15 cellular contexts compared by ENCODE assay signal in the genomic region with DNA sequence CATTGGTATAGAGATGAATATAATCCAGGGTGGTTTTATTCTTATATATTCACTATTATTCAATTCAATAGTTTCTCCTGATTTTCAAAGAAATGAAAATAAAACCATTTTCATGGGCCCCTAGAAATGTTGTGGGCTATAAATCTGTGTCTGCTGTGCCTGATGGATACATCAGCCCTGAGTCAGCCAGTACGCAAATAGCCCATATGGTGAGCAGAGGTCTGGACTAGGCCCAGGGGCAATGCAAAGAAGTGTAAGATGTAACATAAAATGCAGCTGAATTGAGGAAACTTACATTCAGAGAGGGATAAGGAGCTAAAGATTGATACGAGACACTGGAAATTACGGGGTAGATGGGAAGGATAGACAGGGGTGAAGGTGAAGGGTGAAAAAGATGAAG.
DNase-seq lines count a peak whose midpoint lies in the region; ATAC-seq, FAIRE-seq and TF ChIP-seq lines count a peak whose summit lies in the region.
"Had no signal": no experiment of that assay in that cellular context is flagged by ENCODE, and none has a peak within 500 bp of the region (broad histone marks: within the 10 kb centered on the region; RNA-seq: fewer than 3 reads in every experiment).

No MANE protein-coding gene starts in this region.

- no peaks in the 10 kb centered on the region for H3K9me3 Mint-ChIP-seq in GM23338

- no peaks in the 10 kb centered on the region for H3K36me3 Mint-ChIP-seq in GM23338 (ENCODE audit: low read depth)

- H3K36me3 ChIP-seq in GM23338 (ENCODE audit: insufficient read depth) (no peaks in the 10 kb centered on the region), fibroblast of lung (ENCODE audit: control insufficient read depth, insufficient read depth, low read length) (no peaks in the 10 kb centered on the region), osteoblast (ENCODE audit: insufficient read depth, low read length) (no peaks in the 10 kb centered on the region)

- TF ChIP-seq CTCF in GM23338 (conservative IDR thresholded peaks at IDR 0.05; ENCODE audit: low read depth in 2 of 2) (no peak), fibroblast of lung (conservative IDR thresholded peaks at IDR 0.05 in 1 of 2, IDR thresholded peaks at IDR 0.05 in 1 of 2; ENCODE audit: low read depth in 1 of 2, low read length in 2 of 2) (no peak), osteoblast (IDR thresholded peaks at IDR 0.05; ENCODE audit: extremely low read depth, low read depth, low read length) (no peak)

- no peak overlapping the region for H3K4me3 ChIP-seq in GM23338
- no peak overlapping the region for H3K4me3 ChIP-seq in fibroblast of lung (replicated peaks in 1 of 4; ENCODE audit: control extremely low read depth in 1 of 4, insufficient read depth in 1 of 4, low read depth in 3 of 4, low read length in 4 of 4)
- H3K4me3 ChIP-seq in osteoblast (ENCODE audit: insufficient read depth, low read length): no peak overlapping the region
- H3K4me3 ChIP-seq: psoas muscle had no signal

- H3K4me2 ChIP-seq in GM23338 (no peak overlapping the region), fibroblast of lung (ENCODE audit: extremely low read depth, insufficient read depth, low read length) (no peak overlapping the region), osteoblast (ENCODE audit: insufficient read depth, low read length) (no peak overlapping the region)

- peaks cover 6% of the 10 kb centered on the region; the same call in 2 of the 3 replicates for H3K4me1 Mint-ChIP-seq in GM23338
- H3K4me1 Mint-ChIP-seq: B cell had no signal

- ATAC-seq in GM23338 (no peak), HG03460 (IDR thresholded peaks at IDR 0.05; ENCODE audit: unreplicated experiment) (no peak)
- ATAC-seq: activated CD8-positive, alpha-beta T cell treated with anti-CD3 and anti-CD28 coated beads, Interleukin-2, amount 10 ng/mL, durations not matched to agents 7 days and 5 days; psoas muscle had no signal

- no peak for TF ChIP-seq POLR2A in H54 (IDR thresholded peaks at IDR 0.05; ENCODE audit: low read depth, low read length)

- H3K27me3 Mint-ChIP-seq in GM23338 (ENCODE audit: insufficient read depth, low read depth, poor library complexity): peaks cover 2% of the 10 kb centered on the region

- DNase-seq in GM23338 (ENCODE audit: low spot score) (no peak), RPMI7951 (ENCODE audit: low read depth) (peak; percentile 56), fibroblast of lung (ENCODE audit: low read depth in 2 of 2) (peak; percentile 18 to 89), osteoblast (ENCODE audit: insufficient read length, low spot score, missing footprints) (peak; percentile 56), H54 (ENCODE audit: insufficient read length, low spot score) (no peak), DMS114 treated with DMSO at 0.1 percent for 48 hours (lab: John Stamatoyannopoulos, UW; ENCODE audit: unreplicated experiment) (no peak), SIG-M5 (lab: John Stamatoyannopoulos, UW) (no peak)
- DNase-seq: activated CD8-positive, alpha-beta T cell treated with anti-CD3 and anti-CD28 coated beads, Interleukin-2, amount 10 ng/mL, durations not matched to agents 7 days and 5 days; left colon; NCI-H187 treated with DMSO at 0.1 percent for 48 hours; NCI-H524 treated with DMSO at 0.1 percent for 48 hours; psoas muscle had no signal

- no peaks in the 10 kb centered on the region for H3K9me3 ChIP-seq in fibroblast of lung (ENCODE audit: control insufficient read depth, insufficient read depth, low read depth, low read length)
- H3K9me3 ChIP-seq in osteoblast (ENCODE audit: low read depth, low read length): no peaks in the 10 kb centered on the region

- H4K20me1 ChIP-seq in GM23338 (replicated peaks; ENCODE audit: insufficient read depth): no peaks in the 10 kb centered on the region
- no peaks in the 10 kb centered on the region for H4K20me1 ChIP-seq in fibroblast of lung (ENCODE audit: control insufficient read depth, extremely low read depth, insufficient read depth, low read length)
- no peaks in the 10 kb centered on the region for H4K20me1 ChIP-seq in osteoblast (ENCODE audit: insufficient read depth, low read length)

- no peaks in the 10 kb centered on the region for H3F3A ChIP-seq in GM23338 (replicated peaks; ENCODE audit: low read depth)

- H3K9me2 ChIP-seq in GM23338 (ENCODE audit: insufficient read depth): peaks cover 15% of the 10 kb centered on the region; the same call in 1 of the 2 replicates

- H3K27ac ChIP-seq in GM23338 (ENCODE audit: low read depth): no peak overlapping the region
- H3K27ac ChIP-seq in fibroblast of lung (ENCODE audit: insufficient read depth, low read length): no peak overlapping the region
- peak overlapping the region; percentile 74 for H3K27ac ChIP-seq in osteoblast (ENCODE audit: low read depth, low read length)
- H3K27ac ChIP-seq: psoas muscle had no signal

- H3K27me3 ChIP-seq in GM23338 (ENCODE audit: insufficient read depth) (no peaks in the 10 kb centered on the region), fibroblast of lung (ENCODE audit: control insufficient read depth, insufficient read depth, low read length) (peaks cover 3% of the 10 kb centered on the region), osteoblast (ENCODE audit: insufficient read depth, low read length) (no peaks in the 10 kb centered on the region)

- no peaks in the 10 kb centered on the region for H3K79me2 ChIP-seq in GM23338 (replicated peaks; ENCODE audit: insufficient read depth)
- H3K79me2 ChIP-seq in fibroblast of lung (ENCODE audit: control insufficient read depth, insufficient read depth, low read length): no peaks in the 10 kb centered on the region
- H3K79me2 ChIP-seq in osteoblast (ENCODE audit: insufficient read depth, low read length): no peaks in the 10 kb centered on the region

- no peak overlapping the region for H3K9ac ChIP-seq in fibroblast of lung (ENCODE audit: insufficient read depth, low read length)

- H2AFZ ChIP-seq in GM23338 (peak overlapping the region; percentile 70; the same call in 1 of the 2 replicates), fibroblast of lung (ENCODE audit: low read length) (no peak overlapping the region), osteoblast (ENCODE audit: low read length) (no peak overlapping the region)

- FAIRE-seq in H54 (lab: Jason Lieb, UNC): no peak

- H3K27ac Mint-ChIP-seq in GM23338: no peak overlapping the region
- H3K27ac Mint-ChIP-seq: activated CD8-positive, alpha-beta T cell treated with anti-CD3 and anti-CD28 coated beads, Interleukin-2, amount 10 ng/mL, durations not matched to agents 7 days and 5 days; activated T-helper 1 cell treated with anti-CD3 and anti-CD28 coated beads, Interleukin-12 subunit alpha, Interleukin-12 subunit beta, Interleukin-2, Interleukin-4 antibody, amounts not matched to agents 30 ng/mL and 10 ng/mL and 1 ng/mL, durations not matched to agents 14 hours and 24 hours and 36 hours; B cell had no signal

- H3K4me1 ChIP-seq in GM23338 (ENCODE audit: insufficient read depth) (peaks cover 7% of the 10 kb centered on the region; the same call in 1 of the 2 replicates), fibroblast of lung (ENCODE audit: control insufficient read depth, extremely low read depth, insufficient read depth, low read length) (peaks cover 2% of the 10 kb centered on the region), osteoblast (ENCODE audit: insufficient read depth, low read length) (peaks cover 14% of the 10 kb centered on the region)
- H3K4me1 ChIP-seq: psoas muscle had no signal

- no peak overlapping the region for H3K4me3 Mint-ChIP-seq in GM23338
- H3K4me3 Mint-ChIP-seq: activated CD8-positive, alpha-beta T cell treated with anti-CD3 and anti-CD28 coated beads, Interleukin-2, amount 10 ng/mL, durations not matched to agents 7 days and 5 days; activated T-helper 1 cell treated with anti-CD3 and anti-CD28 coated beads, Interleukin-12 subunit alpha, Interleukin-12 subunit beta, Interleukin-2, Interleukin-4 antibody, amounts not matched to agents 30 ng/mL and 10 ng/mL and 1 ng/mL, durations not matched to agents 14 hours and 24 hours and 36 hours; B cell had no signal

TF ChIP-seq in GM23338, 12 proteins besides CTCF, POLR2A, EP300 and RAD21:
- no peak for TF ChIP-seq CREB1 (CRISPR knock-in tag; IDR thresholded peaks at IDR 0.05; ENCODE audit: low read depth)

Comparison
In these comparisons a context has a peak if more than half of its experiments do, and no peak if none do; other contexts are left out.
1. DNase-seq: peak in RPMI7951 (single experiment), fibroblast of lung (2 of 2) and osteoblast (single experiment); none in GM23338 (single experiment), H54 (single experiment), DMS114 treated with DMSO at 0.1 percent for 48 hours (single experiment) and SIG-M5 (single experiment).